Comparison of ENCODE assay signal across 10 cellular contexts in genomic region chr2:152047826-152048476, GRCh38. TPM values are rescaled to one million over a fixed set of nuclear protein-coding genes. Genes with fewer than 3 reads are reported as not detected.
DNase-seq lines count a peak whose midpoint lies in the region; ATAC-seq, FAIRE-seq and TF ChIP-seq lines count a peak whose summit lies in the region.
"Had no signal": no experiment of that assay in that cellular context is flagged by ENCODE, and none has a peak within 500 bp of the region (broad histone marks: within the 10 kb centered on the region; RNA-seq: fewer than 3 reads in every experiment).

No MANE protein-coding gene starts in this region.

- H3K27ac ChIP-seq in Panc1 (ENCODE audit: low read length) (no peak overlapping the region), hepatocyte (no peak overlapping the region)
- H3K27ac ChIP-seq: coronary artery had no signal

- no peaks in the 10 kb centered on the region for H3K9me2 ChIP-seq in hepatocyte (replicated peaks; ENCODE audit: insufficient read depth)

- peak; percentile 48 for TF ChIP-seq CTCF in CD14-positive monocyte (IDR thresholded peaks at IDR 0.05)
- peak; percentile 71 for TF ChIP-seq CTCF in Panc1 (IDR thresholded peaks at IDR 0.05)
- peak; percentile 15 for TF ChIP-seq CTCF in hepatocyte (IDR thresholded peaks at IDR 0.05; ENCODE audit: poor library complexity)

- in situ Hi-C loops in Panc1 (cut with HindIII; ENCODE audit: low pct_unique_long_range_greater_than_20kb, low sequenced_read_pairs) = no loop called here

- H3K27ac Mint-ChIP-seq in CD14-positive monocyte = peak overlapping the region in 4 of 7 donors; percentile 20 to 78 (median 58)

- no peaks in the 10 kb centered on the region for H4K20me1 ChIP-seq in hepatocyte (ENCODE audit: insufficient read depth, poor library complexity, severe bottlenecking)

- peaks cover 0 to 3% (median 0%) of the 10 kb centered on the region in 3 donors for H3K27me3 Mint-ChIP-seq in CD14-positive monocyte (ENCODE audit: low read depth in 3 of 3)

- CTCF ChIA-PET in Panc1 (lab: Charles Lee) = interaction anchor here (0.6 to 1.3 kb wide), 2 partner anchors 22 to 106 kb away, joined by 3 read pairs; no protein-coding TSS in a partner anchor

- H3K9me3 Mint-ChIP-seq in CD14-positive monocyte = peaks cover 0 to 2% (median 0%) of the 10 kb centered on the region in 7 donors

- no peak overlapping the region for H2AFZ ChIP-seq in hepatocyte

- H3K4me1 Mint-ChIP-seq in CD14-positive monocyte = peaks cover 56% of the 10 kb centered on the region

- peak; percentile 21 for FAIRE-seq in GM19239 (lab: Jason Lieb, UNC)

- H3K4me1 ChIP-seq in Panc1 (ENCODE audit: control insufficient read depth, insufficient read depth, low read length) (no peaks in the 10 kb centered on the region), hepatocyte (ENCODE audit: insufficient read depth) (no peaks in the 10 kb centered on the region)

- no peak for DNase-seq in CD14-positive monocyte (ENCODE audit: low spot score)
- no peak for DNase-seq in GM19239 (ENCODE audit: insufficient read length, low spot score)
- DNase-seq in Panc1 (ENCODE audit: low read depth, low spot score) = no peak
- no peak for DNase-seq in hepatocyte (ENCODE audit: low spot score)
- no peak for DNase-seq in NCI-H1092 treated with DMSO at 0.1 percent for 48 hours (lab: John Stamatoyannopoulos, UW)
- no peak for DNase-seq in NCI-H345 treated with DMSO at 0.1 percent for 48 hours (lab: John Stamatoyannopoulos, UW; ENCODE audit: unreplicated experiment)
- DNase-seq: NCI-H226 had no signal

- H3K27me3 ChIP-seq in Panc1 (ENCODE audit: control insufficient read depth, insufficient read depth, low read length) (no peaks in the 10 kb centered on the region), hepatocyte (no peaks in the 10 kb centered on the region)

- intact Hi-C loops in CD14-positive monocyte (cut with micrococcal nuclease) = loop anchor here in 1 of 2 donors (5.0 kb wide), 1 partner anchor 49 kb away; the partner anchor contains the start of gene CACNB4
- intact Hi-C loops in Panc1 (cut with micrococcal nuclease; ENCODE audit: unreplicated experiment) = loop anchor here (10.0 kb wide), 1 partner anchor 277 kb away; no protein-coding TSS in a partner anchor

- H3K79me2 ChIP-seq in hepatocyte = no peaks in the 10 kb centered on the region

- no peak overlapping the region for H3K4me3 Mint-ChIP-seq in CD14-positive monocyte

- no TSS peak for BruUV-seq in Panc1 (replicated peaks; lab: Mats Ljungman, UMichigan)

- POLR2A ChIA-PET in Panc1 (lab: Charles Lee) = no interaction called here

- ATAC-seq in Panc1 (no peak), HG03097 (IDR thresholded peaks at IDR 0.05; ENCODE audit: low FRiP score, unreplicated experiment) (no peak), HG02759 (IDR thresholded peaks at IDR 0.05; ENCODE audit: unreplicated experiment) (no peak)

- H3K36me3 Mint-ChIP-seq in CD14-positive monocyte = no peaks in the 10 kb centered on the region

- H3K4me2 ChIP-seq in hepatocyte = no peak overlapping the region

- no peak overlapping the region for H3K4me3 ChIP-seq in Panc1 (ENCODE audit: low read depth in 2 of 2, low read length in 2 of 2)
- H3K4me3 ChIP-seq in hepatocyte = no peak overlapping the region
- H3K4me3 ChIP-seq: coronary artery had no signal

- 67% methylated on average over 6 of the region's 6 CpGs for WGBS in hepatocyte (ENCODE audit: low lambda C conversion rate, missing lambda C conversion rate)

- no peaks in the 10 kb centered on the region for H3K36me3 ChIP-seq in Panc1 (ENCODE audit: control insufficient read depth, insufficient read depth, low read length)
- no peaks in the 10 kb centered on the region for H3K36me3 ChIP-seq in hepatocyte (replicated peaks; ENCODE audit: insufficient read depth, low read depth)

- no peaks in the 10 kb centered on the region for H3K9me3 ChIP-seq in Panc1 (ENCODE audit: control insufficient read depth, insufficient read depth, low read depth, low read length)
- H3K9me3 ChIP-seq in hepatocyte (ENCODE audit: low read depth) = no peaks in the 10 kb centered on the region

RNA-seq across cellular contexts. Expression of gene CACNB4, which starts 50.9 kb away (rescaled TPM):
- polyA plus RNA-seq in CD14-positive monocyte = 1 to 10 TPM in 1 of 2 donors, under 1 TPM in 1; 0.44 to 1.9 TPM
- total RNA-seq in Panc1 (2021; ENCODE audit: unreplicated experiment) = 1.7 TPM
- 1.8 TPM for polyA plus RNA-seq in Panc1 (2012; ENCODE audit: insufficient read length)
- 4.0 and 4.1 TPM in 2 replicates for total RNA-seq in hepatocyte
- polyA plus RNA-seq in hepatocyte = 0.85 and 1.8 TPM in 2 replicates

Comparison
In these comparisons a context has a peak if more than half of its experiments do, and no peak if none do; other contexts are left out.
1. CTCF ChIP-seq: peak in every context shown above with its lines; median percentile 71 in Panc1; 48 in CD14-positive monocyte; 15 in hepatocyte.